Comparison of ENCODE assay signal across 8 cellular contexts in genomic region chr10:21497177-21497807, GRCh38. TPM values are rescaled to one million over a fixed set of nuclear protein-coding genes. Genes with fewer than 3 reads are reported as not detected.
DNase-seq lines count a peak whose midpoint lies in the region; ATAC-seq, FAIRE-seq and TF ChIP-seq lines count a peak whose summit lies in the region.

No MANE protein-coding gene starts in this region.

- FAIRE-seq in frontal cortex (lab: Jason Lieb, UNC) = no peak

- H3K4me1 Mint-ChIP-seq in activated T-helper 2 cell treated with anti-CD3 and anti-CD28 coated beads, Interferon-gamma antibody, Interleukin-2, Interleukin-4, amounts not matched to agents 10 μg/mL and 5 μg/mL and 100 μg/mL, durations not matched to agents 14 hours and 24 hours and 36 hours (ENCODE audit: low read depth) = peaks cover 17% of the 10 kb centered on the region
- H3K4me1 Mint-ChIP-seq in nephron progenitor cell = peaks cover 53% of the 10 kb centered on the region

- TF ChIP-seq CTCF in nephron progenitor cell (IDR thresholded peaks at IDR 0.05) = no peak

- ATAC-seq in GM18909 (IDR thresholded peaks at IDR 0.05; ENCODE audit: poor library complexity, unreplicated experiment) = peak; percentile 11
- no peak for ATAC-seq in GM21717 (IDR thresholded peaks at IDR 0.05; ENCODE audit: unreplicated experiment)
- ATAC-seq in HG03469 (IDR thresholded peaks at IDR 0.05; ENCODE audit: unreplicated experiment) = no peak

- no peaks in the 10 kb centered on the region for H3K36me3 Mint-ChIP-seq in activated T-helper 2 cell treated with anti-CD3 and anti-CD28 coated beads, Interferon-gamma antibody, Interleukin-2, Interleukin-4, amounts not matched to agents 10 μg/mL and 5 μg/mL and 100 μg/mL, durations not matched to agents 14 hours and 24 hours and 36 hours (ENCODE audit: low read depth)
- no peaks in the 10 kb centered on the region for H3K36me3 Mint-ChIP-seq in nephron progenitor cell (ENCODE audit: low read depth)

- peak overlapping the region; percentile 57 for H3K4me3 Mint-ChIP-seq in activated T-helper 2 cell treated with anti-CD3 and anti-CD28 coated beads, Interferon-gamma antibody, Interleukin-2, Interleukin-4, amounts not matched to agents 10 μg/mL and 5 μg/mL and 100 μg/mL, durations not matched to agents 14 hours and 24 hours and 36 hours (ENCODE audit: low read depth)
- peak overlapping the region; percentile 77 for H3K4me3 Mint-ChIP-seq in nephron progenitor cell

- DNase-seq in Ammon's horn (ENCODE audit: low spot score) (peak; percentile 82), NCI-H345 (lab: John Stamatoyannopoulos, UW) (peak; percentile 83), frontal cortex (ENCODE audit: low spot score in 2 of 2) (peak; percentile 83 to 85), nephron progenitor cell (peak; percentile 77)
- no peak for DNase-seq in activated T-helper 2 cell treated with anti-CD3 and anti-CD28 coated beads, Interferon-gamma antibody, Interleukin-2, Interleukin-4, amounts not matched to agents 10 μg/mL and 5 μg/mL and 100 μg/mL, durations not matched to agents 14 hours and 24 hours and 36 hours (ENCODE audit: low spot score)

- no peak overlapping the region for H3K27ac Mint-ChIP-seq in activated T-helper 2 cell treated with anti-CD3 and anti-CD28 coated beads, Interferon-gamma antibody, Interleukin-2, Interleukin-4, amounts not matched to agents 10 μg/mL and 5 μg/mL and 100 μg/mL, durations not matched to agents 14 hours and 24 hours and 36 hours
- H3K27ac Mint-ChIP-seq in nephron progenitor cell = peak overlapping the region; percentile 45

- no peaks in the 10 kb centered on the region for H3K9me3 Mint-ChIP-seq in activated T-helper 2 cell treated with anti-CD3 and anti-CD28 coated beads, Interferon-gamma antibody, Interleukin-2, Interleukin-4, amounts not matched to agents 10 μg/mL and 5 μg/mL and 100 μg/mL, durations not matched to agents 14 hours and 24 hours and 36 hours
- no peaks in the 10 kb centered on the region for H3K9me3 Mint-ChIP-seq in nephron progenitor cell

- H3K27me3 Mint-ChIP-seq in activated T-helper 2 cell treated with anti-CD3 and anti-CD28 coated beads, Interferon-gamma antibody, Interleukin-2, Interleukin-4, amounts not matched to agents 10 μg/mL and 5 μg/mL and 100 μg/mL, durations not matched to agents 14 hours and 24 hours and 36 hours (ENCODE audit: low read depth) = peaks cover 74% of the 10 kb centered on the region
- peaks cover 34% of the 10 kb centered on the region for H3K27me3 Mint-ChIP-seq in nephron progenitor cell (ENCODE audit: low read depth, poor library complexity)

- intact Hi-C loops in activated T-helper 2 cell treated with anti-CD3 and anti-CD28 coated beads, Interferon-gamma antibody, Interleukin-2, Interleukin-4, amounts not matched to agents 10 μg/mL and 5 μg/mL and 100 μg/mL, durations not matched to agents 14 hours and 24 hours and 36 hours (cut with micrococcal nuclease) = loop anchor here (5.0 to 10.0 kb wide), 6 partner anchors 35 to 1698 kb away; partner anchors contain the start of genes MLLT10 and PTF1A

RNA-seq across cellular contexts. Expression of gene SKIDA1, which starts 28.2 kb away (rescaled TPM):
- total RNA-seq in activated T-helper 2 cell treated with anti-CD3 and anti-CD28 coated beads, Interferon-gamma antibody, Interleukin-2, Interleukin-4, amounts not matched to agents 10 μg/mL and 5 μg/mL and 100 μg/mL, durations not matched to agents 14 hours and 24 hours and 36 hours = 0.11 TPM in 2 replicates
- 11.0 TPM for total RNA-seq in frontal cortex

RNA-seq across cellular contexts. Expression of gene MLLT10, which starts 36.7 kb away (rescaled TPM):
- total RNA-seq in activated T-helper 2 cell treated with anti-CD3 and anti-CD28 coated beads, Interferon-gamma antibody, Interleukin-2, Interleukin-4, amounts not matched to agents 10 μg/mL and 5 μg/mL and 100 μg/mL, durations not matched to agents 14 hours and 24 hours and 36 hours = 45.4 and 47.4 TPM in 2 replicates
- total RNA-seq in frontal cortex = 35.9 TPM

Comparison
In these comparisons a context has a peak if more than half of its experiments do, and no peak if none do; other contexts are left out.
1. RNA of gene SKIDA1, which starts 28.2 kb away (total RNA-seq): 11.0 TPM in frontal cortex (single experiment); 0.11 TPM in activated T-helper 2 cell treated with anti-CD3 and anti-CD28 coated beads, Interferon-gamma antibody, Interleukin-2, Interleukin-4, amounts not matched to agents 10 μg/mL and 5 μg/mL and 100 μg/mL, durations not matched to agents 14 hours and 24 hours and 36 hours; every median in the first group is over 10 times any median in the second.